Comparison of ENCODE assay signal across 25 cellular contexts in genomic region chr1:54212872-54213271, GRCh38.
"Had no signal": no experiment of that assay in that cellular context is flagged by ENCODE, and none has a peak within 500 bp of the region (broad histone marks: within the 10 kb centered on the region; RNA-seq: fewer than 3 reads in every experiment).

No MANE protein-coding gene starts in this region.

- H3K4me3 ChIP-seq: colonic mucosa, gastrocnemius medialis, left ventricle myocardium inferior, lung, right lobe of liver, thoracic aorta had no signal

- H3K4me1 ChIP-seq: colonic mucosa, gastrocnemius medialis, left ventricle myocardium inferior, right lobe of liver had no signal

- H3K27me3 Mint-ChIP-seq: natural killer cell treated with Interleukin-12 subunit alpha and Interleukin-12 subunit beta and Interleukin-15 and Interleukin-18, amount 100 ng/mL, for 72 hours; stimulated activated naive CD8-positive, alpha-beta T cell treated with anti-CD3 and anti-CD28 coated beads, Interleukin-15, Interleukin-2, amounts not matched to agents 100 ng/mL and 50 ng/mL, for 24 hours had no signal

- H3K9me3 Mint-ChIP-seq: activated naive CD4-positive, alpha-beta T cell treated with anti-CD3 and anti-CD28 coated beads, Interleukin-2, amount 50 U/mL, for 72 hours; natural killer cell treated with Interleukin-12 subunit alpha and Interleukin-12 subunit beta and Interleukin-15 and Interleukin-18, amount 100 ng/mL, for 72 hours; stimulated activated naive CD8-positive, alpha-beta T cell treated with anti-CD3 and anti-CD28 coated beads, Interleukin-15, Interleukin-2, amounts not matched to agents 100 ng/mL and 50 ng/mL, for 24 hours had no signal

- H3K27ac Mint-ChIP-seq: natural killer cell treated with Interleukin-12 subunit alpha and Interleukin-12 subunit beta and Interleukin-15 and Interleukin-18, amount 100 ng/mL, for 72 hours; stimulated activated naive CD8-positive, alpha-beta T cell treated with anti-CD3 and anti-CD28 coated beads, Interleukin-15, Interleukin-2, amounts not matched to agents 100 ng/mL and 50 ng/mL, for 24 hours had no signal

- H3K9me3 ChIP-seq: colonic mucosa, gastrocnemius medialis, left ventricle myocardium inferior, right lobe of liver, thoracic aorta had no signal

- H3K27ac ChIP-seq: colonic mucosa, gastrocnemius medialis, left ventricle myocardium inferior, right lobe of liver, thoracic aorta, WERI-Rb-1 had no signal

- FAIRE-seq: islet of Langerhans, urothelium cell line had no signal

- H3K4me3 Mint-ChIP-seq: natural killer cell treated with Interleukin-12 subunit alpha and Interleukin-12 subunit beta and Interleukin-15 and Interleukin-18, amount 100 ng/mL, for 72 hours; stimulated activated naive CD8-positive, alpha-beta T cell treated with anti-CD3 and anti-CD28 coated beads, Interleukin-15, Interleukin-2, amounts not matched to agents 100 ng/mL and 50 ng/mL, for 24 hours had no signal

- ATAC-seq: activated CD4-positive, CD25-positive, alpha-beta regulatory T cell treated with anti-CD3 and anti-CD28 coated beads, Interleukin-2, amount 50 U/mL, for 24 hours; activated naive CD4-positive, alpha-beta T cell treated with anti-CD3 and anti-CD28 coated beads, Interleukin-2, amount 50 U/mL, for 72 hours; gastrocnemius medialis; natural killer cell treated with Interleukin-12 subunit alpha and Interleukin-12 subunit beta and Interleukin-15 and Interleukin-18, amount 100 ng/mL, for 72 hours; right lobe of liver had no signal

- DNase-seq: activated CD4-positive, alpha-beta T cell treated with anti-CD3 and anti-CD28 coated beads for 48 hours; activated CD4-positive, alpha-beta T cell treated with anti-CD3 and anti-CD28 coated beads, Interleukin-2, amount 50 U/mL, for 48 hours; activated CD8-positive, alpha-beta memory T cell treated with anti-CD3 and anti-CD28 coated beads for 24 hours; activated naive CD4-positive, alpha-beta T cell; activated T-cell treated with anti-CD3 and anti-CD28 coated beads, Interleukin-2, amount 50 U/mL, for 1 hour; cerebellar nuclear complex; colonic mucosa; effector memory CD4-positive, alpha-beta T cell; gastrocnemius medialis; glutamatergic neuron; left ventricle myocardium inferior; mesendoderm; right lobe of liver; stimulated activated CD4-positive, alpha-beta T cell treated with anti-CD3 and anti-CD28 coated beads, Interleukin-2, amount 100 ng/mL, for 48 hours; T-helper 2 cell; trophoblast cell; WERI-Rb-1 had no signal

- H3K27me3 ChIP-seq: colonic mucosa, gastrocnemius medialis, right lobe of liver had no signal
